Comparison of ENCODE assay signal across 8 cellular contexts in genomic region chr12:6534158-6534913, GRCh38. TPM values are rescaled to one million over a fixed set of nuclear protein-coding genes. Genes with fewer than 3 reads are reported as not detected.
A peak's percentile ranks its signal among the peaks of the same experiment; 100 is the strongest.
DNase-seq lines count a peak whose midpoint lies in the region; ATAC-seq and TF ChIP-seq lines count a peak whose summit lies in the region.

Gene GAPDH (plus strand): TSS chr12:6534517. CDS start chr12:6534833, 316 bp downstream.

- TF ChIP-seq CTCF in left ventricle myocardium inferior (IDR thresholded peaks at IDR 0.05; ENCODE audit: borderline replicate concordance) (no peak), uterus (IDR thresholded peaks at IDR 0.05) (peak in 1 of 4 experiments; percentile 20)

- no peaks in the 10 kb centered on the region for H3K9me3 ChIP-seq in T-helper 17 cell (ENCODE audit: control insufficient read depth, low read length, poor library complexity, severe bottlenecking)
- H3K9me3 ChIP-seq in left ventricle myocardium inferior (replicated peaks): no peaks in the 10 kb centered on the region
- no peaks in the 10 kb centered on the region for H3K9me3 ChIP-seq in uterus

- peak within 1 kb of the TSS; percentile 97 for H3K27ac ChIP-seq in left ventricle myocardium inferior (replicated peaks)
- peak within 1 kb of the TSS; percentile 90 to 94 for H3K27ac ChIP-seq in uterus

- DNase-seq in NCI-H1694 treated with DMSO at 0.1 percent for 48 hours (lab: John Stamatoyannopoulos, UW): peak; percentile 99
- DNase-seq in T-helper 17 cell: peak; percentile 62 to 76 (median 74)
- peak; percentile 77 to 98 (median 95) for DNase-seq in amygdala (lab: John Stamatoyannopoulos, UW)
- peak; percentile 95 for DNase-seq in left ventricle myocardium inferior
- peak; percentile 90 for DNase-seq in pulmonary artery endothelial cell (ENCODE audit: low read depth, low spot score)
- peak; percentile 91 for DNase-seq in uterus

- H3K36me3 Mint-ChIP-seq in T-helper 17 cell (ENCODE audit: low read depth): peaks cover 9% of the 10 kb centered on the region

- H3K27me3 ChIP-seq in left ventricle myocardium inferior (ENCODE audit: low read depth) (no peaks in the 10 kb centered on the region), uterus (no peaks in the 10 kb centered on the region)

- intact Hi-C loops in left ventricle myocardium inferior (cut with micrococcal nuclease) (no loop called here), uterus (cut with DNase I; ENCODE audit: low total_unique reads) (loop anchor here (10.0 kb wide), 1 partner anchor 200 kb away; no protein-coding TSS in a partner anchor)

- peak within 1 kb of the TSS; percentile 96 for H3K27ac Mint-ChIP-seq in T-helper 17 cell

- peak within 1 kb of the TSS; percentile 99 for H3K4me3 ChIP-seq in left ventricle myocardium inferior
- H3K4me3 ChIP-seq in uterus: peak within 1 kb of the TSS; percentile 77 to 88

- H3K27me3 Mint-ChIP-seq in T-helper 17 cell: no peaks in the 10 kb centered on the region

- H3K36me3 ChIP-seq in left ventricle myocardium inferior: peaks cover 59% of the 10 kb centered on the region
- H3K36me3 ChIP-seq in uterus: no peaks in the 10 kb centered on the region

- peak; percentile 35 to 90 for TF ChIP-seq POLR2A in uterus (IDR thresholded peaks at IDR 0.05)

- H3K4me3 Mint-ChIP-seq in T-helper 17 cell: peak within 1 kb of the TSS; percentile 97

- peaks cover 37% of the 10 kb centered on the region for H3K4me1 Mint-ChIP-seq in T-helper 17 cell

- H3K4me1 ChIP-seq in left ventricle myocardium inferior: peaks cover 75% of the 10 kb centered on the region
- peaks cover 0 to 19% of the 10 kb centered on the region in 2 donors for H3K4me1 ChIP-seq in uterus

- ATAC-seq in GM18498 (IDR thresholded peaks at IDR 0.05; ENCODE audit: unreplicated experiment) (peak; percentile 65), HG02885 (IDR thresholded peaks at IDR 0.05; ENCODE audit: poor library complexity, unreplicated experiment) (peak; percentile 62), T-helper 17 cell (peak; percentile 59)

RNA-seq across cellular contexts. Expression of gene GAPDH, which starts in this region (rescaled TPM):
- total RNA-seq in T-helper 17 cell (100 to 1,000 TPM; 640 to 695 TPM), left ventricle myocardium inferior (4,161 TPM), pulmonary artery endothelial cell (6,666 and 8,207 TPM in 2 replicates), uterus (1,000 to 10,000 TPM in 2 of 4 donors, 100 to 1,000 TPM in 2; 962 to 1,122 (median 1,020) TPM)

Comparison
In these comparisons a context has a peak if more than half of its experiments do, and no peak if none do; other contexts are left out.
1. Peak in every context shown above with its lines: DNase-seq, ATAC-seq, H3K4me3 ChIP-seq and H3K27ac ChIP-seq.